ENCODE assay signal across 9 cellular contexts in the genomic region with DNA sequence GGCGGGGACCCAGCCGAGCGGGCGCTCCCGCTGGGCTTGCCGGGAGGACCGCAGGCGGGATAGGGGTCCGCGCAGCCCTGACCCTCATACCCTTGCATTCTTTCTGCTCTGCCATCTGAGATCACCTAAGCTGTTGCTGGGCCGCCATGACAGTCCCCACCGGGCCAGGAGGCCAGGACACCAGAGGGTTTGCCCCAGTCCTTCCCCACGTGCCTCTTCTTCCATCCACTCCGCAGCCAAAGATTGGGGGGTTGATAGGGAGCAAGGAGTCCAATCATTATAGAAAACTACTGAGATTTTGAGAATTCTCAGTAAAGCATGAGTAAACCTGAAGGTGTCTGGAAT. TPM values are rescaled to one million over a fixed set of nuclear protein-coding genes. Genes with fewer than 3 reads are reported as not detected.
A peak's percentile ranks its signal among the peaks of the same experiment; 100 is the strongest.
DNase-seq lines count a peak whose midpoint lies in the region; ATAC-seq, FAIRE-seq and TF ChIP-seq lines count a peak whose summit lies in the region.
"Had no signal": no experiment of that assay in that cellular context is flagged by ENCODE, and none has a peak within 500 bp of the region (broad histone marks: within the 10 kb centered on the region; RNA-seq: fewer than 3 reads in every experiment).

No MANE protein-coding gene starts in this region.

- no peaks in the 10 kb centered on the region for H3K27me3 ChIP-seq in thoracic aorta (replicated peaks; ENCODE audit: insufficient read depth)

- H3K27ac ChIP-seq in thoracic aorta: peak overlapping the region in 1 of 2 donors; percentile 12

- no peak overlapping the region for H3K27ac Mint-ChIP-seq in T-helper 2 cell treated with Interferon-gamma antibody and Interleukin-4, amounts not matched to agents 5 μg/mL and 100 μg/mL, for 36 hours
- no peak overlapping the region for H3K27ac Mint-ChIP-seq in activated naive CD8-positive, alpha-beta T cell treated with anti-CD3 and anti-CD28 coated beads for 36 hours
- H3K27ac Mint-ChIP-seq in stimulated activated effector memory CD8-positive, alpha-beta T cell treated with anti-CD3 and anti-CD28 coated beads, Interleukin-12 subunit alpha, Interleukin-12 subunit beta, amount 100 ng/mL, for 72 hours: no peak overlapping the region

- no peak for FAIRE-seq in H54 (lab: Jason Lieb, UNC)

- no peaks in the 10 kb centered on the region for H3K9me3 Mint-ChIP-seq in T-helper 2 cell treated with Interferon-gamma antibody and Interleukin-4, amounts not matched to agents 5 μg/mL and 100 μg/mL, for 36 hours
- H3K9me3 Mint-ChIP-seq in activated naive CD8-positive, alpha-beta T cell treated with anti-CD3 and anti-CD28 coated beads for 36 hours: peaks cover 1% of the 10 kb centered on the region
- no peaks in the 10 kb centered on the region for H3K9me3 Mint-ChIP-seq in stimulated activated effector memory CD8-positive, alpha-beta T cell treated with anti-CD3 and anti-CD28 coated beads, Interleukin-12 subunit alpha, Interleukin-12 subunit beta, amount 100 ng/mL, for 72 hours

- TF ChIP-seq POLR2A in H54 (IDR thresholded peaks at IDR 0.05; ENCODE audit: low read depth, low read length): no peak

- H3K9me3 ChIP-seq in thoracic aorta: no peaks in the 10 kb centered on the region

- H3K4me3 Mint-ChIP-seq in T-helper 2 cell treated with Interferon-gamma antibody and Interleukin-4, amounts not matched to agents 5 μg/mL and 100 μg/mL, for 36 hours: peak overlapping the region; percentile 44
- H3K4me3 Mint-ChIP-seq in activated naive CD8-positive, alpha-beta T cell treated with anti-CD3 and anti-CD28 coated beads for 36 hours: peak overlapping the region; percentile 40
- no peak overlapping the region for H3K4me3 Mint-ChIP-seq in stimulated activated effector memory CD8-positive, alpha-beta T cell treated with anti-CD3 and anti-CD28 coated beads, Interleukin-12 subunit alpha, Interleukin-12 subunit beta, amount 100 ng/mL, for 72 hours

- peaks cover 28% of the 10 kb centered on the region for H3K27me3 Mint-ChIP-seq in T-helper 2 cell treated with Interferon-gamma antibody and Interleukin-4, amounts not matched to agents 5 μg/mL and 100 μg/mL, for 36 hours (ENCODE audit: low read depth)
- H3K27me3 Mint-ChIP-seq in activated naive CD8-positive, alpha-beta T cell treated with anti-CD3 and anti-CD28 coated beads for 36 hours: peaks cover 39% of the 10 kb centered on the region

- no peak for ATAC-seq in thoracic aorta (ENCODE audit: insufficient number of reproducible peaks, low FRiP score, low read depth)
- no peak for ATAC-seq in stimulated activated effector memory CD8-positive, alpha-beta T cell treated with anti-CD3 and anti-CD28 coated beads, Interleukin-12 subunit alpha, Interleukin-12 subunit beta, amount 100 ng/mL, for 72 hours

- no peaks in the 10 kb centered on the region for H3K4me1 Mint-ChIP-seq in T-helper 2 cell treated with Interferon-gamma antibody and Interleukin-4, amounts not matched to agents 5 μg/mL and 100 μg/mL, for 36 hours (ENCODE audit: low read depth)
- H3K4me1 Mint-ChIP-seq in activated naive CD8-positive, alpha-beta T cell treated with anti-CD3 and anti-CD28 coated beads for 36 hours: peaks cover 3% of the 10 kb centered on the region
- H3K4me1 Mint-ChIP-seq in stimulated activated effector memory CD8-positive, alpha-beta T cell treated with anti-CD3 and anti-CD28 coated beads, Interleukin-12 subunit alpha, Interleukin-12 subunit beta, amount 100 ng/mL, for 72 hours: no peaks in the 10 kb centered on the region

- no peaks in the 10 kb centered on the region for H3K36me3 ChIP-seq in thoracic aorta

- DNase-seq in T-helper 2 cell treated with Interferon-gamma antibody and Interleukin-4, amounts not matched to agents 5 μg/mL and 100 μg/mL, for 36 hours (ENCODE audit: low spot score): no peak
- DNase-seq in T-helper 2 cell: no peak
- DNase-seq in activated naive CD8-positive, alpha-beta T cell treated with anti-CD3 and anti-CD28 coated beads for 36 hours: no peak
- peak; percentile 67 for DNase-seq in left kidney (ENCODE audit: low read depth, low spot score)
- no peak for DNase-seq in thoracic aorta (ENCODE audit: low spot score)
- no peak for DNase-seq in foreskin melanocyte
- no peak for DNase-seq in stimulated activated effector memory CD8-positive, alpha-beta T cell treated with anti-CD3 and anti-CD28 coated beads, Interleukin-12 subunit alpha, Interleukin-12 subunit beta, amount 100 ng/mL, for 72 hours (ENCODE audit: low spot score in 2 of 2)
- DNase-seq in H54 (ENCODE audit: insufficient read length, low spot score): no peak
- DNase-seq: KG1 had no signal

- no peak for TF ChIP-seq CTCF in thoracic aorta (IDR thresholded peaks at IDR 0.05)

- H3K36me3 Mint-ChIP-seq in T-helper 2 cell treated with Interferon-gamma antibody and Interleukin-4, amounts not matched to agents 5 μg/mL and 100 μg/mL, for 36 hours (ENCODE audit: low read depth): no peaks in the 10 kb centered on the region
- H3K36me3 Mint-ChIP-seq in activated naive CD8-positive, alpha-beta T cell treated with anti-CD3 and anti-CD28 coated beads for 36 hours: no peaks in the 10 kb centered on the region
- no peaks in the 10 kb centered on the region for H3K36me3 Mint-ChIP-seq in stimulated activated effector memory CD8-positive, alpha-beta T cell treated with anti-CD3 and anti-CD28 coated beads, Interleukin-12 subunit alpha, Interleukin-12 subunit beta, amount 100 ng/mL, for 72 hours

- peak overlapping the region; percentile 90 for H3K4me3 ChIP-seq in thoracic aorta

- peaks cover 5 to 25% of the 10 kb centered on the region in 2 donors for H3K4me1 ChIP-seq in thoracic aorta (ENCODE audit: control insufficient read depth in 1 of 2, low read depth in 2 of 2)

RNA-seq across cellular contexts. Expression of gene GRB14, which starts 0.5 kb away (rescaled TPM):
- total RNA-seq in activated naive CD8-positive, alpha-beta T cell treated with anti-CD3 and anti-CD28 coated beads for 36 hours: not detected
- total RNA-seq in thoracic aorta: 1 to 10 TPM; 4.7 to 7.9 TPM

Comparison
In these comparisons a context has a peak if more than half of its experiments do, and no peak if none do; other contexts are left out.
1. RNA of gene GRB14, which starts 0.5 kb away (total RNA-seq): 4.7 to 7.9 TPM in thoracic aorta; not detected in activated naive CD8-positive, alpha-beta T cell treated with anti-CD3 and anti-CD28 coated beads for 36 hours; every median in the first group is over 4 times any median in the second.